ENCODE assay signal across 16 cellular contexts in genomic region chr2:240974771-240975572, GRCh38. TPM values are rescaled to one million over a fixed set of nuclear protein-coding genes. Genes with fewer than 3 reads are reported as not detected.
DNase-seq lines count a peak whose midpoint lies in the region; ATAC-seq lines count a peak whose summit lies in the region.
"Had no signal": no experiment of that assay in that cellular context is flagged by ENCODE, and none has a peak within 500 bp of the region (broad histone marks: within the 10 kb centered on the region; RNA-seq: fewer than 3 reads in every experiment).

No MANE protein-coding gene starts in this region.

- peaks cover 3% of the 10 kb centered on the region for H3K36me3 Mint-ChIP-seq in activated naive CD8-positive, alpha-beta T cell
- H3K36me3 Mint-ChIP-seq in activated naive CD8-positive, alpha-beta T cell treated with anti-CD3 and anti-CD28 coated beads for 36 hours, result peaks cover 2% of the 10 kb centered on the region
- H3K36me3 Mint-ChIP-seq in activated T-helper 17 cell treated with anti-CD3 and anti-CD28 coated beads, Interleukin-2, amount 50 U/mL, for 72 hours (ENCODE audit: low read depth), result no peaks in the 10 kb centered on the region
- H3K36me3 Mint-ChIP-seq in naive thymus-derived CD8-positive, alpha-beta T cell, result peaks cover 0 to 7% (median 2%) of the 10 kb centered on the region in 3 donors
- H3K36me3 Mint-ChIP-seq: activated CD8-positive, alpha-beta memory T cell treated with anti-CD3 and anti-CD28 coated beads, Interleukin-2, amount 10 ng/mL, durations not matched to agents 7 days and 5 days had no signal

- POLR2A ChIA-PET in naive thymus-derived CD8-positive, alpha-beta T cell (lab: Charles Lee), result interaction anchor here (0.5 to 0.7 kb wide), 2 partner anchors 114 to 120 kb away, joined by 4 to 5 read pairs; no protein-coding TSS in a partner anchor

- peaks cover 11% of the 10 kb centered on the region for H3K4me1 Mint-ChIP-seq in activated naive CD8-positive, alpha-beta T cell (ENCODE audit: low read depth)
- H3K4me1 Mint-ChIP-seq in activated naive CD8-positive, alpha-beta T cell treated with anti-CD3 and anti-CD28 coated beads for 36 hours, result peaks cover 8% of the 10 kb centered on the region
- peaks cover 10% of the 10 kb centered on the region for H3K4me1 Mint-ChIP-seq in activated T-helper 17 cell treated with anti-CD3 and anti-CD28 coated beads, Interleukin-2, amount 50 U/mL, for 72 hours
- peaks cover 5 to 10% (median 8%) of the 10 kb centered on the region in 4 donors for H3K4me1 Mint-ChIP-seq in naive thymus-derived CD8-positive, alpha-beta T cell

- H3K4me3 Mint-ChIP-seq in activated naive CD8-positive, alpha-beta T cell, result peak overlapping the region; percentile 12
- H3K4me3 Mint-ChIP-seq in activated naive CD8-positive, alpha-beta T cell treated with anti-CD3 and anti-CD28 coated beads for 36 hours, result no peak overlapping the region
- peak overlapping the region; percentile 36 for H3K4me3 Mint-ChIP-seq in activated T-helper 17 cell treated with anti-CD3 and anti-CD28 coated beads, Interleukin-2, amount 50 U/mL, for 72 hours
- H3K4me3 Mint-ChIP-seq in naive thymus-derived CD8-positive, alpha-beta T cell, result peak overlapping the region in 6 of 10 donors; percentile 16 to 54 (median 40)
- H3K4me3 Mint-ChIP-seq: activated CD8-positive, alpha-beta memory T cell treated with anti-CD3 and anti-CD28 coated beads, Interleukin-2, amount 10 ng/mL, durations not matched to agents 7 days and 5 days had no signal

- no peaks in the 10 kb centered on the region for H3K9me3 Mint-ChIP-seq in activated naive CD8-positive, alpha-beta T cell (ENCODE audit: low read depth)
- no peaks in the 10 kb centered on the region for H3K9me3 Mint-ChIP-seq in activated naive CD8-positive, alpha-beta T cell treated with anti-CD3 and anti-CD28 coated beads for 36 hours
- H3K9me3 Mint-ChIP-seq in activated T-helper 17 cell treated with anti-CD3 and anti-CD28 coated beads, Interleukin-2, amount 50 U/mL, for 72 hours, result no peaks in the 10 kb centered on the region
- peaks cover 0 to 3% (median 0%) of the 10 kb centered on the region in 9 donors for H3K9me3 Mint-ChIP-seq in naive thymus-derived CD8-positive, alpha-beta T cell

- peak; percentile 80 for ATAC-seq in activated T-helper 17 cell treated with anti-CD3 and anti-CD28 coated beads, Interleukin-2, amount 50 U/mL, for 72 hours (replicated peaks)
- peak; percentile 53 to 71 for ATAC-seq in naive thymus-derived CD8-positive, alpha-beta T cell
- ATAC-seq in GM21576 (IDR thresholded peaks at IDR 0.05; ENCODE audit: unreplicated experiment), result no peak
- ATAC-seq: activated CD8-positive, alpha-beta memory T cell treated with anti-CD3 and anti-CD28 coated beads, Interleukin-2, amount 10 ng/mL, durations not matched to agents 7 days and 5 days; gastroesophageal sphincter; left lung; Panc1 had no signal

- H3K27me3 Mint-ChIP-seq in activated naive CD8-positive, alpha-beta T cell, result no peaks in the 10 kb centered on the region
- peaks cover 6% of the 10 kb centered on the region for H3K27me3 Mint-ChIP-seq in activated naive CD8-positive, alpha-beta T cell treated with anti-CD3 and anti-CD28 coated beads for 36 hours
- peaks cover 10% of the 10 kb centered on the region for H3K27me3 Mint-ChIP-seq in activated T-helper 17 cell treated with anti-CD3 and anti-CD28 coated beads, Interleukin-2, amount 50 U/mL, for 72 hours
- peaks cover 4 to 18% (median 14%) of the 10 kb centered on the region in 5 donors for H3K27me3 Mint-ChIP-seq in naive thymus-derived CD8-positive, alpha-beta T cell

- no peak overlapping the region for H3K27ac Mint-ChIP-seq in activated naive CD8-positive, alpha-beta T cell
- H3K27ac Mint-ChIP-seq in activated naive CD8-positive, alpha-beta T cell treated with anti-CD3 and anti-CD28 coated beads for 36 hours, result no peak overlapping the region
- H3K27ac Mint-ChIP-seq in activated T-helper 17 cell treated with anti-CD3 and anti-CD28 coated beads, Interleukin-2, amount 50 U/mL, for 72 hours, result peak overlapping the region; percentile 74
- peak overlapping the region in 8 of 10 donors; percentile 15 to 95 (median 70) for H3K27ac Mint-ChIP-seq in naive thymus-derived CD8-positive, alpha-beta T cell
- H3K27ac Mint-ChIP-seq: activated CD8-positive, alpha-beta memory T cell treated with anti-CD3 and anti-CD28 coated beads, Interleukin-2, amount 10 ng/mL, durations not matched to agents 7 days and 5 days had no signal

- no peak for DNase-seq in activated naive CD8-positive, alpha-beta T cell treated with anti-CD3 and anti-CD28 coated beads for 36 hours
- DNase-seq in H4 (ENCODE audit: low spot score) (peak; percentile 47), NCI-H510A (lab: John Stamatoyannopoulos, UW) (no peak)
- DNase-seq in naive thymus-derived CD8-positive, alpha-beta T cell, result peak in 5 of 10 donors; percentile 29 to 63 (median 35)
- no peak for DNase-seq in activated CD8-positive, alpha-beta memory T cell treated with anti-CD3 and anti-CD28 coated beads for 24 hours
- DNase-seq: activated CD8-positive, alpha-beta memory T cell treated with anti-CD3 and anti-CD28 coated beads, Interleukin-2, amount 10 ng/mL, durations not matched to agents 7 days and 5 days; cortex of kidney; left lung; NCI-H1105; NCI-H774; stimulated activated CD4-positive, alpha-beta T cell treated with anti-CD3 and anti-CD28 coated beads, Interleukin-4, amount 100 ng/mL, for 1 hour had no signal

RNA-seq across cellular contexts. Expression of gene SNED1, which starts 23.4 kb away (rescaled TPM):
- total RNA-seq in activated naive CD8-positive, alpha-beta T cell treated with anti-CD3 and anti-CD28 coated beads for 36 hours, result 1 to 10 TPM in 1 of 2 experiments, under 1 TPM in 1; 0.91 to 1.0 TPM
- 1.7 and 2.6 TPM in 2 replicates for total RNA-seq in H4 (2014; rRNA removed; shearing (Covaris generic))
- total RNA-seq in activated T-helper 17 cell treated with anti-CD3 and anti-CD28 coated beads, Interleukin-2, amount 50 U/mL, for 72 hours, result 1 to 10 TPM; 3.0 to 4.8 TPM
- total RNA-seq in naive thymus-derived CD8-positive, alpha-beta T cell, result 10 to 100 TPM; 91.8 to 99.9 TPM
- 1 to 10 TPM in 2 of 3 donors, under 1 TPM in 1; 0.60 to 3.0 (median 1.4) TPM for polyA plus RNA-seq in naive thymus-derived CD8-positive, alpha-beta T cell

Comparison
In these comparisons a context has a peak if more than half of its experiments do, and no peak if none do; other contexts are left out.
1. H3K27ac Mint-ChIP-seq: peak in activated T-helper 17 cell treated with anti-CD3 and anti-CD28 coated beads, Interleukin-2, amount 50 U/mL, for 72 hours (single experiment) and naive thymus-derived CD8-positive, alpha-beta T cell (8 of 10); none in activated naive CD8-positive, alpha-beta T cell (single experiment) and activated naive CD8-positive, alpha-beta T cell treated with anti-CD3 and anti-CD28 coated beads for 36 hours (single experiment).
2. RNA of gene SNED1, which starts 23.4 kb away (total RNA-seq): 91.8 to 99.9 TPM in naive thymus-derived CD8-positive, alpha-beta T cell; 3.0 to 4.8 TPM in activated T-helper 17 cell treated with anti-CD3 and anti-CD28 coated beads, Interleukin-2, amount 50 U/mL, for 72 hours, 1.7 to 2.6 TPM in H4 and 0.91 to 1.0 TPM in activated naive CD8-positive, alpha-beta T cell treated with anti-CD3 and anti-CD28 coated beads for 36 hours; every median in the first group is over 10 times any median in the second.